In genomic region chr3:168618827-168619226, GRCh38 we compare ENCODE assay signal across 26 cellular contexts.
"Had no signal": no experiment of that assay in that cellular context is flagged by ENCODE, and none has a peak within 500 bp of the region (broad histone marks: within the 10 kb centered on the region; RNA-seq: fewer than 3 reads in every experiment).

No MANE protein-coding gene starts in this region.

- DNase-seq: dermis blood vessel endothelial cell; effector memory CD4-positive, alpha-beta T cell; foreskin keratinocyte; heart right ventricle; hippocampal formation; left ventricle myocardium superior; lower lobe of right lung; mucosa of descending colon; naive B cell; stimulated activated CD4-positive, alpha-beta T cell treated with anti-CD3 and anti-CD28 coated beads, Interleukin-12 subunit alpha, Interleukin-12 subunit beta, amount 100 ng/mL, for 4 hours; stimulated activated CD4-positive, alpha-beta T cell treated with anti-CD3 and anti-CD28 coated beads, Interleukin-1b, Interleukin-23, amount 100 ng/mL, for 48 hours; stimulated activated CD4-positive, alpha-beta T cell treated with anti-CD3 and anti-CD28 coated beads, Interleukin-4, amount 100 ng/mL, for 1 hour; stimulated activated CD8-positive, alpha-beta memory T cell treated with anti-CD3 and anti-CD28 coated beads, Interleukin-4, amount 100 ng/mL, for 48 hours; stimulated activated naive CD8-positive, alpha-beta T cell treated with anti-CD3 and anti-CD28 coated beads, Interleukin-15, Interleukin-2, amounts not matched to agents 100 U/mL and 50 U/mL, for 24 hours; substantia nigra; testis; tibial artery had no signal

- H3K4me2 ChIP-seq: smooth muscle cell had no signal

- H3K4me3 Mint-ChIP-seq: naive B cell; natural killer cell treated with Interleukin-12 subunit alpha and Interleukin-12 subunit beta and Interleukin-15 and Interleukin-18, amount 100 ng/mL, for 72 hours; neural crest cell; type B pancreatic cell had no signal

- H3K9me3 ChIP-seq: esophagus muscularis mucosa, gastroesophageal sphincter, heart right ventricle, lower lobe of right lung, mucosa of descending colon, prostate gland, right atrium auricular region, testis, tibial artery had no signal

- H3K9me3 Mint-ChIP-seq: naive B cell; natural killer cell treated with Interleukin-12 subunit alpha and Interleukin-12 subunit beta and Interleukin-15 and Interleukin-18, amount 100 ng/mL, for 72 hours; neural crest cell; type B pancreatic cell had no signal

- H3K27me3 ChIP-seq: esophagus muscularis mucosa, foreskin keratinocyte, gastroesophageal sphincter, heart right ventricle, right atrium auricular region, testis, tibial artery had no signal

- H3K36me3 Mint-ChIP-seq: naive B cell; natural killer cell treated with Interleukin-12 subunit alpha and Interleukin-12 subunit beta and Interleukin-15 and Interleukin-18, amount 100 ng/mL, for 72 hours; type B pancreatic cell had no signal

- H3K27ac ChIP-seq: coronary artery, esophagus muscularis mucosa, foreskin keratinocyte, gastroesophageal sphincter, heart right ventricle, lower lobe of right lung, prostate gland, right atrium auricular region, testis, tibial artery had no signal

- H3K4me1 ChIP-seq: esophagus muscularis mucosa, foreskin keratinocyte, gastroesophageal sphincter, heart right ventricle, lower lobe of right lung, prostate gland, right atrium auricular region, testis, tibial artery had no signal

- H3K27me3 Mint-ChIP-seq: naive B cell; natural killer cell treated with Interleukin-12 subunit alpha and Interleukin-12 subunit beta and Interleukin-15 and Interleukin-18, amount 100 ng/mL, for 72 hours had no signal

- H3K27ac Mint-ChIP-seq: naive B cell; natural killer cell treated with Interleukin-12 subunit alpha and Interleukin-12 subunit beta and Interleukin-15 and Interleukin-18, amount 100 ng/mL, for 72 hours; type B pancreatic cell had no signal
